9 cellular contexts compared by ENCODE assay signal in genomic region chr22:19522190-19522880, GRCh38. TPM values are rescaled to one million over a fixed set of nuclear protein-coding genes. Genes with fewer than 3 reads are reported as not detected.
DNase-seq lines count a peak whose midpoint lies in the region; ATAC-seq and TF ChIP-seq lines count a peak whose summit lies in the region.
"Had no signal": no experiment of that assay in that cellular context is flagged by ENCODE, and none has a peak within 500 bp of the region (broad histone marks: within the 10 kb centered on the region; RNA-seq: fewer than 3 reads in every experiment).

No MANE protein-coding gene starts in this region.

- H3K9me3 ChIP-seq in endodermal cell (ENCODE audit: control insufficient read depth, low read length), result no peaks in the 10 kb centered on the region
- H3K9me3 ChIP-seq: SJSA1 had no signal

- TF ChIP-seq CTCF in endodermal cell (conservative IDR thresholded peaks at IDR 0.05), result no peak

- peaks cover 8% of the 10 kb centered on the region for H3K4me1 ChIP-seq in endodermal cell (ENCODE audit: control insufficient read depth, insufficient read depth, low read length)

- H3K4me1 Mint-ChIP-seq in endodermal cell, result peaks cover 11% of the 10 kb centered on the region

- H3K9me3 Mint-ChIP-seq in endodermal cell, result no peaks in the 10 kb centered on the region

- H3K27me3 Mint-ChIP-seq in endodermal cell (ENCODE audit: insufficient read depth), result peaks cover 45% of the 10 kb centered on the region

- peak overlapping the region; percentile 64 for H3K4me3 Mint-ChIP-seq in endodermal cell

- intact Hi-C loops in left colon (cut with DNase I, micrococcal nuclease), result no loop called here

- no peak overlapping the region for H3K27ac Mint-ChIP-seq in endodermal cell

- no peak overlapping the region for H3K27ac ChIP-seq in endodermal cell (ENCODE audit: low read depth, low read length)
- H3K27ac ChIP-seq: SJSA1 had no signal

- ATAC-seq in HG02973 (IDR thresholded peaks at IDR 0.05; ENCODE audit: unreplicated experiment), result no peak
- no peak for ATAC-seq in left lobe of liver
- no peak for ATAC-seq in left colon

- peak; percentile 18 for DNase-seq in G401 (ENCODE audit: low spot score)
- DNase-seq in NCI-H2107 (lab: John Stamatoyannopoulos, UW), result peak; percentile 43
- peak; percentile 60 for DNase-seq in endodermal cell
- DNase-seq in pons (ENCODE audit: low spot score), result peak; percentile 39
- no peak for DNase-seq in left lobe of liver (ENCODE audit: low spot score)
- DNase-seq in left colon, result no peak
- DNase-seq in activated CD4-positive, alpha-beta T cell treated with anti-CD3 and anti-CD28 coated beads for 4 hours, result no peak

- no peak overlapping the region for H3K9ac ChIP-seq in endodermal cell (ENCODE audit: extremely low read depth, low read length, poor library complexity, severe bottlenecking)

- H3K27me3 ChIP-seq in endodermal cell (ENCODE audit: control insufficient read depth, insufficient read depth, low read length, poor library complexity, severe bottlenecking), result peaks cover 51% of the 10 kb centered on the region

- no peak overlapping the region for H3K4me3 ChIP-seq in endodermal cell (ENCODE audit: low read length)
- H3K4me3 ChIP-seq: SJSA1 had no signal

- no peaks in the 10 kb centered on the region for H3K36me3 ChIP-seq in endodermal cell (ENCODE audit: control insufficient read depth, insufficient read depth, low read length)

- WGBS in endodermal cell (ENCODE audit: insufficient coverage in 1 of 2, insufficient read length in 1 of 2), 2 experiments, result 80 to 86% methylated on average over 2 to 16 of the region's 16 CpGs

- in situ Hi-C loops in G401 (cut with HindIII; ENCODE audit: low sequenced_read_pairs), result no loop called here

- H3K36me3 Mint-ChIP-seq in endodermal cell (ENCODE audit: low read depth), result peaks cover 3% of the 10 kb centered on the region

RNA-seq across cellular contexts. Expression of gene CLDN5, which starts 1.9 kb away (rescaled TPM):
- not detected in 2 replicates for total RNA-seq in G401 (2014; rRNA removed; shearing (Covaris generic))
- total RNA-seq in endodermal cell (under 1 TPM; 0.20 to 0.66 TPM), left lobe of liver (10.4 TPM), left colon (10 to 100 TPM; 18.6 to 27.7 TPM)
- polyA plus RNA-seq in endodermal cell (2013, experiment 1 of 2), result 21.6 TPM
- polyA plus RNA-seq in endodermal cell (2013, experiment 2 of 2), result 20.6 TPM
- total RNA-seq: SJSA1 had no signal

RNA-seq across cellular contexts. Expression of gene CDC45, which starts 42.6 kb away (rescaled TPM):
- 43.4 and 46.7 TPM in 2 replicates for total RNA-seq in G401 (2014; rRNA removed; shearing (Covaris generic))
- total RNA-seq in endodermal cell, result 10 to 100 TPM; 30.3 to 31.2 TPM
- 32.6 TPM for polyA plus RNA-seq in endodermal cell (2013, experiment 1 of 2)
- polyA plus RNA-seq in endodermal cell (2013, experiment 2 of 2), result 26.2 TPM
- 0.65 TPM for total RNA-seq in left lobe of liver
- 1 to 10 TPM; 2.7 to 7.0 TPM for total RNA-seq in left colon

RNA-seq across cellular contexts. Expression of gene UFD1, which starts 43.3 kb away (rescaled TPM):
- 74.1 and 84.8 TPM in 2 replicates for total RNA-seq in G401 (2014; rRNA removed; shearing (Covaris generic))
- total RNA-seq in endodermal cell, result 10 to 100 TPM; 67.7 to 69.2 TPM
- 50.1 TPM for polyA plus RNA-seq in endodermal cell (2013, experiment 1 of 2)
- 54.0 TPM for polyA plus RNA-seq in endodermal cell (2013, experiment 2 of 2)
- 28.4 TPM for total RNA-seq in left lobe of liver
- total RNA-seq in left colon, result 10 to 100 TPM; 48.8 to 51.8 TPM

Comparison
In these comparisons a context has a peak if more than half of its experiments do, and no peak if none do; other contexts are left out.
1. DNase-seq: peak in G401 (single experiment), NCI-H2107 (single experiment), endodermal cell (single experiment) and pons (single experiment); none in left lobe of liver (single experiment), left colon (0 of 2) and activated CD4-positive, alpha-beta T cell treated with anti-CD3 and anti-CD28 coated beads for 4 hours (0 of 2).